ENCODE assay signal across 8 cellular contexts in genomic region chr7:99617187-99617781, GRCh38. TPM values are rescaled to one million over a fixed set of nuclear protein-coding genes. Genes with fewer than 3 reads are reported as not detected.
DNase-seq lines count a peak whose midpoint lies in the region; ATAC-seq and TF ChIP-seq lines count a peak whose summit lies in the region.

No MANE protein-coding gene starts in this region.

- H3K27ac Mint-ChIP-seq in activated T-cell treated with anti-CD3 and anti-CD28 coated beads, Interleukin-2, amount 50 U/mL, for 24 hours = peak overlapping the region; percentile 96
- H3K27ac Mint-ChIP-seq in glutamatergic neuron (ENCODE audit: unreplicated experiment) = peak overlapping the region; percentile 79
- peak overlapping the region; percentile 97 for H3K27ac Mint-ChIP-seq in stimulated activated naive B cell treated with anti-CD40 and anti-IgM and Interleukin-4, amounts not matched to agents 10 μg/mL and 1 μg/mL and 100 μg/mL, for 72 hours

- H3K9me3 Mint-ChIP-seq in activated T-cell treated with anti-CD3 and anti-CD28 coated beads, Interleukin-2, amount 50 U/mL, for 24 hours = no peaks in the 10 kb centered on the region
- H3K9me3 Mint-ChIP-seq in glutamatergic neuron (ENCODE audit: unreplicated experiment) = peaks cover 2% of the 10 kb centered on the region
- H3K9me3 Mint-ChIP-seq in stimulated activated naive B cell treated with anti-CD40 and anti-IgM and Interleukin-4, amounts not matched to agents 10 μg/mL and 1 μg/mL and 100 μg/mL, for 72 hours = no peaks in the 10 kb centered on the region

- peak overlapping the region; percentile 93 for H3K4me3 Mint-ChIP-seq in activated T-cell treated with anti-CD3 and anti-CD28 coated beads, Interleukin-2, amount 50 U/mL, for 24 hours
- peak overlapping the region; percentile 93 for H3K4me3 Mint-ChIP-seq in glutamatergic neuron (ENCODE audit: unreplicated experiment)
- H3K4me3 Mint-ChIP-seq in stimulated activated naive B cell treated with anti-CD40 and anti-IgM and Interleukin-4, amounts not matched to agents 10 μg/mL and 1 μg/mL and 100 μg/mL, for 72 hours = peak overlapping the region; percentile 96 to 98

- H3K36me3 Mint-ChIP-seq in activated T-cell treated with anti-CD3 and anti-CD28 coated beads, Interleukin-2, amount 50 U/mL, for 24 hours (ENCODE audit: low read depth) = peaks cover 60% of the 10 kb centered on the region
- no peaks in the 10 kb centered on the region for H3K36me3 Mint-ChIP-seq in glutamatergic neuron (ENCODE audit: unreplicated experiment)
- H3K36me3 Mint-ChIP-seq in stimulated activated naive B cell treated with anti-CD40 and anti-IgM and Interleukin-4, amounts not matched to agents 10 μg/mL and 1 μg/mL and 100 μg/mL, for 72 hours = peaks cover 23 to 39% of the 10 kb centered on the region in 2 donors

- no peak for TF ChIP-seq CTCF in glutamatergic neuron (IDR thresholded peaks at IDR 0.05; ENCODE audit: partially characterized antibody, unreplicated experiment)

- H3K4me1 Mint-ChIP-seq in activated T-cell treated with anti-CD3 and anti-CD28 coated beads, Interleukin-2, amount 50 U/mL, for 24 hours (ENCODE audit: low read depth) = peaks cover 64% of the 10 kb centered on the region
- no peaks in the 10 kb centered on the region for H3K4me1 Mint-ChIP-seq in glutamatergic neuron (ENCODE audit: low read depth, unreplicated experiment)
- H3K4me1 Mint-ChIP-seq in stimulated activated naive B cell treated with anti-CD40 and anti-IgM and Interleukin-4, amounts not matched to agents 10 μg/mL and 1 μg/mL and 100 μg/mL, for 72 hours = peaks cover 22 to 39% of the 10 kb centered on the region in 2 donors

- no peak for DNase-seq in activated T-cell treated with anti-CD3 and anti-CD28 coated beads, Interleukin-2, amount 50 U/mL, for 24 hours
- DNase-seq in activated T-cell treated with anti-CD3 and anti-CD28 coated beads for 4 hours = no peak
- DNase-seq in glutamatergic neuron = no peak
- DNase-seq in stimulated activated naive B cell treated with anti-CD40 and anti-IgM and Interleukin-4, amounts not matched to agents 10 μg/mL and 1 μg/mL and 100 μg/mL, for 72 hours = no peak
- no peak for DNase-seq in NCI-H2227 treated with DMSO at 0.1 percent for 48 hours (lab: John Stamatoyannopoulos, UW)
- DNase-seq in SHP77 treated with DMSO at 0.1 percent for 48 hours (lab: John Stamatoyannopoulos, UW) = no peak

- ATAC-seq in SK-N-SH treated with all-trans-retinoic acid at 6 μM for 48 hours (peak; percentile 2; the same call in 2 of the 3 replicates), GM18498 (IDR thresholded peaks at IDR 0.05; ENCODE audit: unreplicated experiment) (no peak)
- peak in 1 of 2 donors; percentile 57 for ATAC-seq in stimulated activated naive B cell treated with anti-CD40 and anti-IgM and Interleukin-4, amounts not matched to agents 10 μg/mL and 1 μg/mL and 100 μg/mL, for 72 hours (replicated peaks)

- no peaks in the 10 kb centered on the region for H3K27me3 Mint-ChIP-seq in activated T-cell treated with anti-CD3 and anti-CD28 coated beads, Interleukin-2, amount 50 U/mL, for 24 hours
- H3K27me3 Mint-ChIP-seq in glutamatergic neuron (ENCODE audit: unreplicated experiment) = peaks cover 8% of the 10 kb centered on the region
- peaks cover 0 to 9% of the 10 kb centered on the region in 2 donors for H3K27me3 Mint-ChIP-seq in stimulated activated naive B cell treated with anti-CD40 and anti-IgM and Interleukin-4, amounts not matched to agents 10 μg/mL and 1 μg/mL and 100 μg/mL, for 72 hours

TF ChIP-seq in SK-N-SH treated with all-trans-retinoic acid at 6 μM for 48 hours, 23 proteins besides CTCF, POLR2A, EP300 and RAD21:
- no peak for TF ChIP-seq TSHZ2 (CRISPR knock-in tag; IDR thresholded peaks at IDR 0.05)
- TF ChIP-seq CSDC2 (CRISPR knock-in tag; IDR thresholded peaks at IDR 0.05) = no peak
- no peak for TF ChIP-seq BACH2 (CRISPR knock-in tag; IDR thresholded peaks at IDR 0.05; ENCODE audit: borderline replicate concordance)
- TF ChIP-seq ESRRG (CRISPR knock-in tag; IDR thresholded peaks at IDR 0.05) = no peak
- no peak for TF ChIP-seq SNAI2 (CRISPR knock-in tag; IDR thresholded peaks at IDR 0.05)
- TF ChIP-seq ZNF8 (CRISPR knock-in tag; IDR thresholded peaks at IDR 0.05) = no peak
- no peak for TF ChIP-seq ZC3H10 (CRISPR knock-in tag; IDR thresholded peaks at IDR 0.05)
- TF ChIP-seq OSR1 (CRISPR knock-in tag; IDR thresholded peaks at IDR 0.05) = no peak
- TF ChIP-seq ZFP30 (CRISPR knock-in tag; IDR thresholded peaks at IDR 0.05) = no peak
- TF ChIP-seq TOX (CRISPR knock-in tag; IDR thresholded peaks at IDR 0.05; ENCODE audit: borderline replicate concordance) = no peak
- no peak for TF ChIP-seq GLIS3 (CRISPR knock-in tag; IDR thresholded peaks at IDR 0.05)
- TF ChIP-seq ISL1 (CRISPR knock-in tag; IDR thresholded peaks at IDR 0.05) = no peak
- no peak for TF ChIP-seq ZFP3 (CRISPR knock-in tag; IDR thresholded peaks at IDR 0.05)
- TF ChIP-seq ZNF565 (CRISPR knock-in tag; conservative IDR thresholded peaks at IDR 0.05; ENCODE audit: low read depth) = no peak
- TF ChIP-seq PPARA (CRISPR knock-in tag; IDR thresholded peaks at IDR 0.05; ENCODE audit: borderline replicate concordance) = no peak
- TF ChIP-seq POU6F1 (CRISPR knock-in tag; IDR thresholded peaks at IDR 0.05; ENCODE audit: borderline replicate concordance, low read depth) = no peak
- TF ChIP-seq, protein P1, sequence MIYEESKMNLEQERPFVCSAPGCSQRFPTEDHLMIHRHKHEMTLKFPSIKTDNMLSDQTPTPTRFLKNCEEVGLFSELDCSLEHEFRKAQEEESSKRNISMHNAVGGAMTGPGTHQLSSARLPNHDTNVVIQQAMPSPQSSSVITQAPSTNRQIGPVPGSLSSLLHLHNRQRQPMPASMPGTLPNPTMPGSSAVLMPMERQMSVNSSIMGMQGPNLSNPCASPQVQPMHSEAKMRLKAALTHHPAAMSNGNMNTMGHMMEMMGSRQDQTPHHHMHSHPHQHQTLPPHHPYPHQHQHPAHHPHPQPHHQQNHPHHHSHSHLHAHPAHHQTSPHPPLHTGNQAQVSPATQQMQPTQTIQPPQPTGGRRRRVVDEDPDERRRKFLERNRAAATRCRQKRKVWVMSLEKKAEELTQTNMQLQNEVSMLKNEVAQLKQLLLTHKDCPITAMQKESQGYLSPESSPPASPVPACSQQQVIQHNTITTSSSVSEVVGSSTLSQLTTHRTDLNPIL (CRISPR knock-in tag; IDR thresholded peaks at IDR 0.05; ENCODE audit: low read depth) = no peak

RNA-seq across cellular contexts. Expression of gene ZSCAN25, which starts 0.5 kb away (rescaled TPM):
- total RNA-seq in glutamatergic neuron (ENCODE audit: unreplicated experiment) = 26.6 TPM

RNA-seq across cellular contexts. Expression of gene TMEM225B, which starts 19.2 kb away (rescaled TPM):
- total RNA-seq in glutamatergic neuron (ENCODE audit: unreplicated experiment) = 0.66 TPM

RNA-seq across cellular contexts. Expression of gene ZNF655, which starts 58.8 kb away (rescaled TPM):
- total RNA-seq in glutamatergic neuron (ENCODE audit: unreplicated experiment) = 74.0 TPM
